In genomic region chr2:124967325-124967724, GRCh38 we compare ENCODE assay signal across 21 cellular contexts.
DNase-seq lines count a peak whose midpoint lies in the region; FAIRE-seq and TF ChIP-seq lines count a peak whose summit lies in the region.
"Had no signal": no experiment of that assay in that cellular context is flagged by ENCODE, and none has a peak within 500 bp of the region (broad histone marks: within the 10 kb centered on the region; RNA-seq: fewer than 3 reads in every experiment).

No MANE protein-coding gene starts in this region.

- H3K4ac ChIP-seq in neuronal stem cell (ENCODE audit: low read length) = no peak overlapping the region

- H2BK15ac ChIP-seq in neuronal stem cell (ENCODE audit: low read length) = no peak overlapping the region

- H3K9me3 ChIP-seq in neuronal stem cell (replicated peaks in 1 of 2; ENCODE audit: control insufficient read depth in 2 of 2, insufficient read depth in 1 of 2, low read depth in 1 of 2, low read length in 2 of 2) = no peaks in the 10 kb centered on the region
- no peaks in the 10 kb centered on the region for H3K9me3 ChIP-seq in ovary
- peaks cover 0 to 3% (median 0%) of the 10 kb centered on the region in 4 donors for H3K9me3 ChIP-seq in stomach
- H3K9me3 ChIP-seq: Caco-2 had no signal

- H3K18ac ChIP-seq in neuronal stem cell (ENCODE audit: low read length) = no peak overlapping the region

- no peak overlapping the region for H3K4me3 Mint-ChIP-seq in mesothelial cell of epicardium
- H3K4me3 Mint-ChIP-seq: B cell; CD4-positive, CD25-positive, alpha-beta regulatory T cell; CD8-positive, alpha-beta memory T cell; HFFc6 had no signal

- H3K4me3 ChIP-seq in bronchial epithelial cell (ENCODE audit: low read depth, low read length) = no peak overlapping the region
- H3K4me3 ChIP-seq in neuronal stem cell (ENCODE audit: low read length in 2 of 2) = no peak overlapping the region
- no peak overlapping the region for H3K4me3 ChIP-seq in ovary
- H3K4me3 ChIP-seq in stomach = no peak overlapping the region

- H3K36me3 ChIP-seq in bronchial epithelial cell (ENCODE audit: control insufficient read depth, insufficient read depth, low read length) (no peaks in the 10 kb centered on the region), neuronal stem cell (replicated peaks in 1 of 2; ENCODE audit: control insufficient read depth in 2 of 2, insufficient read depth in 2 of 2, low read length in 2 of 2) (no peaks in the 10 kb centered on the region), ovary (no peaks in the 10 kb centered on the region), stomach (no peaks in the 10 kb centered on the region)

- peaks cover 26% of the 10 kb centered on the region for H3K4me1 Mint-ChIP-seq in mesothelial cell of epicardium
- H3K4me1 Mint-ChIP-seq: B cell; CD4-positive, CD25-positive, alpha-beta regulatory T cell; CD8-positive, alpha-beta memory T cell had no signal

- H2BK5ac ChIP-seq in neuronal stem cell (ENCODE audit: low read length) = no peak overlapping the region

- H3K9me3 Mint-ChIP-seq in mesothelial cell of epicardium = no peaks in the 10 kb centered on the region

- H3K27me3 Mint-ChIP-seq in mesothelial cell of epicardium (ENCODE audit: low read depth) = no peaks in the 10 kb centered on the region
- H3K27me3 Mint-ChIP-seq: B cell; CD4-positive, CD25-positive, alpha-beta regulatory T cell; CD8-positive, alpha-beta memory T cell had no signal

- TF ChIP-seq EP300 in ovary (IDR thresholded peaks at IDR 0.05) (no peak), stomach (IDR thresholded peaks at IDR 0.05) (no peak)

- no peak for FAIRE-seq in bronchial epithelial cell (lab: Jason Lieb, UNC)
- no peak for FAIRE-seq in urothelium cell line (lab: Jason Lieb, UNC)
- FAIRE-seq: D721Med, GM12892, GM18507, HTR-8/SVneo had no signal

- H2AK5ac ChIP-seq in neuronal stem cell (ENCODE audit: low read depth, low read length) = no peak overlapping the region

- WGBS in neuronal stem cell (ENCODE audit: extremely low coverage in 2 of 2, insufficient read length in 2 of 2, insufficient replicate concordance in 1 of 2), 2 donors = no CpG with 5 or more reads among the region's 1 CpG
- WGBS in ovary, 3 donors = 8 to 11% (median 11%) methylated on average over 1 of the region's 1 CpG
- 12 to 36% (median 15%) methylated on average over 1 of the region's 1 CpG for WGBS in stomach, 5 donors

- H3K27ac ChIP-seq in neuronal stem cell (replicated peaks; ENCODE audit: low read length) (no peak overlapping the region), ovary (no peak overlapping the region), stomach (no peak overlapping the region)

- H3K36me3 Mint-ChIP-seq in mesothelial cell of epicardium = no peaks in the 10 kb centered on the region
- H3K36me3 Mint-ChIP-seq: CD4-positive, CD25-positive, alpha-beta regulatory T cell; CD8-positive, alpha-beta memory T cell had no signal

- H3K4me2 ChIP-seq in neuronal stem cell (ENCODE audit: insufficient read depth, low read length, poor library complexity, severe bottlenecking) = no peak overlapping the region

- H2BK12ac ChIP-seq in neuronal stem cell (ENCODE audit: low read length) = no peak overlapping the region

- no peak overlapping the region for H2BK120ac ChIP-seq in neuronal stem cell (ENCODE audit: low read depth, low read length)

- peaks cover 0 to 2% of the 10 kb centered on the region in 2 donors for H3K4me1 ChIP-seq in neuronal stem cell (ENCODE audit: control insufficient read depth in 2 of 2, insufficient read depth in 1 of 2, low read depth in 1 of 2, low read length in 2 of 2)
- H3K4me1 ChIP-seq in ovary (ENCODE audit: insufficient read depth) = no peaks in the 10 kb centered on the region
- peaks cover 0 to 5% (median 0%) of the 10 kb centered on the region in 4 donors for H3K4me1 ChIP-seq in stomach
- H3K4me1 ChIP-seq: Caco-2 had no signal

- DNase-seq in M059J (ENCODE audit: low read depth) = peak; percentile 34
- peak; percentile 22 for DNase-seq in bronchial epithelial cell (ENCODE audit: low read depth)
- DNase-seq in mesothelial cell of epicardium (ENCODE audit: low spot score in 2 of 2, unreplicated experiment in 2 of 2) = no peak
- peak; percentile 26 for DNase-seq in urothelium cell line (ENCODE audit: low spot score)
- no peak for DNase-seq in neuronal stem cell (ENCODE audit: low spot score)
- DNase-seq in ovary = no peak
- no peak for DNase-seq in stomach
- DNase-seq: C1 segment of cervical spinal cord; Caco-2; CD4-positive, CD25-positive, alpha-beta regulatory T cell; CD8-positive, alpha-beta memory T cell; GDM1; GOT3; H7; HFFc6; IMR-90 had no signal

- H4K8ac ChIP-seq in neuronal stem cell (ENCODE audit: low read depth, low read length) = no peak overlapping the region

- TF ChIP-seq POLR2A in ovary (IDR thresholded peaks at IDR 0.05) (no peak), stomach (IDR thresholded peaks at IDR 0.05) (no peak)

- H3K27ac Mint-ChIP-seq in mesothelial cell of epicardium = peak overlapping the region; percentile 72
- H3K27ac Mint-ChIP-seq: B cell; CD4-positive, CD25-positive, alpha-beta regulatory T cell; CD8-positive, alpha-beta memory T cell; HFFc6 had no signal

- H3K23ac ChIP-seq in neuronal stem cell (ENCODE audit: low read depth, low read length, poor library complexity) = no peak overlapping the region

- intact Hi-C loops in ovary (cut with DNase I) (no loop called here), stomach (cut with DNase I; ENCODE audit: low total_unique reads) (no loop called here)

- H3K27me3 ChIP-seq in bronchial epithelial cell (ENCODE audit: control insufficient read depth, insufficient read depth, low read length) = no peaks in the 10 kb centered on the region
- H3K27me3 ChIP-seq in neuronal stem cell (ENCODE audit: control insufficient read depth in 3 of 3, insufficient read depth in 3 of 3, low read depth in 1 of 3, low read length in 3 of 3) = no peaks in the 10 kb centered on the region
- no peaks in the 10 kb centered on the region for H3K27me3 ChIP-seq in ovary
- H3K27me3 ChIP-seq in stomach = no peaks in the 10 kb centered on the region

- H4K91ac ChIP-seq in neuronal stem cell (ENCODE audit: low read depth, low read length, poor library complexity) = no peak overlapping the region

- no peak overlapping the region for H3K14ac ChIP-seq in neuronal stem cell (ENCODE audit: low read length)

- H3K9ac ChIP-seq in neuronal stem cell (ENCODE audit: low read depth, low read length, poor library complexity) = no peak overlapping the region

- H3K79me1 ChIP-seq in neuronal stem cell (ENCODE audit: low read depth, low read length) = no peaks in the 10 kb centered on the region

- H2AFZ ChIP-seq in neuronal stem cell (ENCODE audit: low read length) = no peak overlapping the region

- TF ChIP-seq CTCF in bronchial epithelial cell (IDR thresholded peaks at IDR 0.05; ENCODE audit: insufficient read depth, low read length, severe bottlenecking) (no peak), mesothelial cell of epicardium (IDR thresholded peaks at IDR 0.05; ENCODE audit: unreplicated experiment) (no peak), ovary (IDR thresholded peaks at IDR 0.05) (no peak), stomach (IDR thresholded peaks at IDR 0.05) (no peak)

Comparison
In these comparisons a context has a peak if more than half of its experiments do, and no peak if none do; other contexts are left out.
1. DNase-seq: peak in M059J (single experiment), bronchial epithelial cell (single experiment) and urothelium cell line (single experiment); none in mesothelial cell of epicardium (0 of 2), neuronal stem cell (single experiment), ovary (0 of 5) and stomach (single experiment).